In the genomic region with DNA sequence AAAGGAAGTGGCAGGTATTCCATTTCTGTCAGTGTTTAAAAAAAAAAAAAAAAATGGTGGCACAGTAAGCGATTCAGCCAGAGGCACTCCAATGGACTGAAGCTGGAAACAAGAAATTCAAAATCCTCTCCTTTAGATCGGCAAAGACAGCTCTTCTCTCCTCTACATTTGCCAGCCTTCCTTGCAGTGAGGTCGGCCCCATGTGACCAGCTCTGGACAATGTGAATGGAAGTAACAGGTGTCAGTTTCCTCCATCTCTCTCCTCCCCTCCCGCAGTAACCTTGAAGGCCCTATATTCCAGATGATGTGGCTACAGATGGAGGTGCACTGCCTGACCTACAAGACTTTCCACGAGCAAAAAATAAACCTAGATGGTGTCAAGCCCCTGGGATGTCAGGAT, we compare ENCODE assay signal across 8 cellular contexts. TPM values are rescaled to one million over a fixed set of nuclear protein-coding genes. Genes with fewer than 3 reads are reported as not detected.
DNase-seq lines count a peak whose midpoint lies in the region; ATAC-seq and TF ChIP-seq lines count a peak whose summit lies in the region.

No MANE protein-coding gene starts in this region.

- no peaks in the 10 kb centered on the region for H3K9me3 Mint-ChIP-seq in dendritic cell treated with granulocyte-macrophage colony-stimulating factor and Interleukin-4, amounts not matched to agents 40 ng/mL and 50 ng/mL, for 4 days
- H3K9me3 Mint-ChIP-seq in progenitor cell of endocrine pancreas (ENCODE audit: low read depth), result no peaks in the 10 kb centered on the region

- H3K4me1 ChIP-seq in effector memory CD4-positive, alpha-beta T cell (ENCODE audit: control insufficient read depth, insufficient read depth, low read length, poor library complexity, severe bottlenecking), result no peaks in the 10 kb centered on the region

- intact Hi-C loops in dendritic cell treated with granulocyte-macrophage colony-stimulating factor and Interleukin-4, amounts not matched to agents 40 ng/mL and 50 ng/mL, for 4 days (cut with micrococcal nuclease), result loop anchor here (2.0 kb wide), 1 partner anchor 15 kb away; a partner anchor contains a TSS

- no peaks in the 10 kb centered on the region for H3K36me3 ChIP-seq in effector memory CD4-positive, alpha-beta T cell (ENCODE audit: control insufficient read depth, insufficient read depth, low read length)

- no peaks in the 10 kb centered on the region for H3K27me3 Mint-ChIP-seq in dendritic cell treated with granulocyte-macrophage colony-stimulating factor and Interleukin-4, amounts not matched to agents 40 ng/mL and 50 ng/mL, for 4 days
- no peaks in the 10 kb centered on the region for H3K27me3 Mint-ChIP-seq in progenitor cell of endocrine pancreas

- H3K9me3 ChIP-seq in effector memory CD4-positive, alpha-beta T cell (ENCODE audit: control insufficient read depth, low read length), result no peaks in the 10 kb centered on the region

- peaks cover 9% of the 10 kb centered on the region for H3K36me3 Mint-ChIP-seq in dendritic cell treated with granulocyte-macrophage colony-stimulating factor and Interleukin-4, amounts not matched to agents 40 ng/mL and 50 ng/mL, for 4 days (ENCODE audit: low read depth)
- H3K36me3 Mint-ChIP-seq in progenitor cell of endocrine pancreas (ENCODE audit: insufficient read depth), result no peaks in the 10 kb centered on the region

- no peaks in the 10 kb centered on the region for H3K27me3 ChIP-seq in effector memory CD4-positive, alpha-beta T cell (replicated peaks; ENCODE audit: control insufficient read depth, insufficient read depth, low read length, poor library complexity, severe bottlenecking)

- DNase-seq in NCI-H2196 (lab: John Stamatoyannopoulos, UW; ENCODE audit: unreplicated experiment), result peak; percentile 82
- DNase-seq in progenitor cell of endocrine pancreas (ENCODE audit: low spot score, unreplicated experiment), result no peak
- DNase-seq in effector memory CD4-positive, alpha-beta T cell, result no peak
- no peak for DNase-seq in activated CD4-positive, alpha-beta T cell treated with anti-CD3 and anti-CD28 coated beads for 1 hour
- no peak for DNase-seq in left lobe of liver (ENCODE audit: low spot score)

- peak overlapping the region; percentile 25 for H3K27ac Mint-ChIP-seq in dendritic cell treated with granulocyte-macrophage colony-stimulating factor and Interleukin-4, amounts not matched to agents 40 ng/mL and 50 ng/mL, for 4 days
- peak overlapping the region; percentile 19 for H3K27ac Mint-ChIP-seq in progenitor cell of endocrine pancreas

- TF ChIP-seq CTCF in progenitor cell of endocrine pancreas (IDR thresholded peaks at IDR 0.05; ENCODE audit: unreplicated experiment), result no peak

- peak; percentile 19 for ATAC-seq in GM21515 (IDR thresholded peaks at IDR 0.05; ENCODE audit: unreplicated experiment)
- no peak for ATAC-seq in HG03442 (IDR thresholded peaks at IDR 0.05; ENCODE audit: unreplicated experiment)
- ATAC-seq in left lobe of liver, result no peak

- peaks cover 85% of the 10 kb centered on the region for H3K4me1 Mint-ChIP-seq in dendritic cell treated with granulocyte-macrophage colony-stimulating factor and Interleukin-4, amounts not matched to agents 40 ng/mL and 50 ng/mL, for 4 days (ENCODE audit: low read depth)
- peaks cover 27% of the 10 kb centered on the region for H3K4me1 Mint-ChIP-seq in progenitor cell of endocrine pancreas (ENCODE audit: low read depth)

- no peak overlapping the region for H3K27ac ChIP-seq in effector memory CD4-positive, alpha-beta T cell (ENCODE audit: insufficient read depth, low read length, poor library complexity, severe bottlenecking)

- H3K4me3 Mint-ChIP-seq in dendritic cell treated with granulocyte-macrophage colony-stimulating factor and Interleukin-4, amounts not matched to agents 40 ng/mL and 50 ng/mL, for 4 days, result peak overlapping the region; percentile 13
- no peak overlapping the region for H3K4me3 Mint-ChIP-seq in progenitor cell of endocrine pancreas (ENCODE audit: low read depth)

- H3K4me3 ChIP-seq in effector memory CD4-positive, alpha-beta T cell (ENCODE audit: insufficient read depth, low read depth, low read length, poor library complexity, severe bottlenecking), result no peak overlapping the region

RNA-seq across cellular contexts. Expression of a gene that starts 15.0 kb away (rescaled TPM):
- total RNA-seq in progenitor cell of endocrine pancreas, result 29.2 and 30.8 TPM in 2 replicates
- total RNA-seq in left lobe of liver, result 8.1 TPM

RNA-seq across cellular contexts. Expression of a gene that starts 47.8 kb away (rescaled TPM):
- total RNA-seq in progenitor cell of endocrine pancreas (103 and 110 TPM in 2 replicates), left lobe of liver (12.5 TPM)
